In the genomic region with DNA sequence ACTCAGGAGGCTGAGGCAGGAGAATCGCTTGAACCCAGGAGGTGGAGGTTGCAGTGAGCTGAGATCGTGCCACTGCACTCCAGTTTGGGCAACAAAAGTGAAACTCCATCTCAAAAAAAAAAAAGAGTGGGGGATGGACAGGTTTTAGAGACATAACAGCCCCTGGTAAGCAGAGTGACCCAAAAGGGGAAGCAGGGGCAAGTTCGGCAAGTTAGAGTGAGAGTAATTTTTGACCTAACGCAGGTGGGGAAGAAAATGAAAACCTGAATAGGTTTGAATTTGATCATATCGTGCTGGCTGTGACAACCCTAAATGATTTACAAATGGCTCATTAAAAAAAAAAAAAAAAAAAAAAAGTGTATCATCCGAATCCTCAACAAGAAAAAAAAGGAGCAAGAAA, we compare ENCODE assay signal across 19 cellular contexts. TPM values are rescaled to one million over a fixed set of nuclear protein-coding genes. Genes with fewer than 3 reads are reported as not detected.
DNase-seq lines count a peak whose midpoint lies in the region; ATAC-seq and TF ChIP-seq lines count a peak whose summit lies in the region.
"Had no signal": no experiment of that assay in that cellular context is flagged by ENCODE, and none has a peak within 500 bp of the region (broad histone marks: within the 10 kb centered on the region; RNA-seq: fewer than 3 reads in every experiment).

No MANE protein-coding gene starts in this region.

- no peaks in the 10 kb centered on the region for H3K36me3 ChIP-seq in CD8-positive, alpha-beta memory T cell (ENCODE audit: insufficient read depth, low read length)
- no peaks in the 10 kb centered on the region for H3K36me3 ChIP-seq in stomach
- H3K36me3 ChIP-seq: pancreas, suprapubic skin had no signal

- H3K36me3 Mint-ChIP-seq in CD8-positive, alpha-beta memory T cell = peaks cover 0 to 4% (median 0%) of the 10 kb centered on the region in 3 donors
- H3K36me3 Mint-ChIP-seq in central memory CD8-positive, alpha-beta T cell (ENCODE audit: insufficient read depth) = peaks cover 6% of the 10 kb centered on the region
- H3K36me3 Mint-ChIP-seq: brain had no signal

- H3K27me3 ChIP-seq in CD8-positive, alpha-beta memory T cell (ENCODE audit: insufficient read depth, low read length, poor library complexity, severe bottlenecking) = no peaks in the 10 kb centered on the region
- H3K27me3 ChIP-seq in stomach = no peaks in the 10 kb centered on the region
- H3K27me3 ChIP-seq: foreskin keratinocyte, pancreas, suprapubic skin had no signal

- no peaks in the 10 kb centered on the region for H3K9me3 ChIP-seq in CD8-positive, alpha-beta memory T cell (ENCODE audit: low read length)
- H3K9me3 ChIP-seq in stomach = no peaks in the 10 kb centered on the region
- H3K9me3 ChIP-seq: pancreas, suprapubic skin had no signal

- TF ChIP-seq POLR2A in stomach (IDR thresholded peaks at IDR 0.05) = no peak

- H3K4me3 ChIP-seq in CD8-positive, alpha-beta memory T cell (ENCODE audit: low read length) = no peak overlapping the region
- H3K4me3 ChIP-seq in stomach = no peak overlapping the region
- H3K4me3 ChIP-seq: pancreas, suprapubic skin had no signal

- no peak for DNase-seq in CD8-positive, alpha-beta memory T cell
- DNase-seq in MV-4-11 (lab: John Stamatoyannopoulos, UW) (peak; percentile 4), midbrain (lab: John Stamatoyannopoulos, UW) (no peak), medulla oblongata (ENCODE audit: extremely low spot score) (no peak), stomach (no peak)
- no peak for DNase-seq in central memory CD8-positive, alpha-beta T cell (ENCODE audit: low spot score in 2 of 2)
- DNase-seq: activated CD4-positive, CD25-positive, alpha-beta regulatory T cell treated with anti-CD3 and anti-CD28 coated beads, Interleukin-2, amount 50 U/mL, for 72 hours; activated CD8-positive, alpha-beta memory T cell treated with anti-CD3 and anti-CD28 coated beads, Interleukin-2, amount 50 U/mL, for 4 hours; activated naive CD4-positive, alpha-beta T cell treated with Interleukin-2 at 50 U/mL for 16 hours; foreskin keratinocyte; HCEC 1CT; NCI-H1694 treated with DMSO at 0.1 percent for 48 hours; NCI-H446 treated with DMSO at 0.1 percent for 48 hours; pancreas; stimulated activated CD4-positive, alpha-beta T cell treated with anti-CD3 and anti-CD28 coated beads, Interleukin-2, amount 100 ng/mL, for 24 hours had no signal

- no peaks in the 10 kb centered on the region for H3K27me3 Mint-ChIP-seq in CD8-positive, alpha-beta memory T cell
- no peaks in the 10 kb centered on the region for H3K27me3 Mint-ChIP-seq in central memory CD8-positive, alpha-beta T cell
- H3K27me3 Mint-ChIP-seq: brain had no signal

- H3K4me3 Mint-ChIP-seq in CD8-positive, alpha-beta memory T cell = peak overlapping the region in 4 of 7 donors; percentile 51 to 79 (median 69)
- H3K4me3 Mint-ChIP-seq in central memory CD8-positive, alpha-beta T cell = no peak overlapping the region
- H3K4me3 Mint-ChIP-seq: brain had no signal

- intact Hi-C loops in stomach (cut with DNase I; ENCODE audit: low total_unique reads) = no loop called here

- H3K9me3 Mint-ChIP-seq in CD8-positive, alpha-beta memory T cell = no peaks in the 10 kb centered on the region
- no peaks in the 10 kb centered on the region for H3K9me3 Mint-ChIP-seq in central memory CD8-positive, alpha-beta T cell
- H3K9me3 Mint-ChIP-seq: T-helper 2 cell treated with Interferon-gamma antibody and Interleukin-4, amounts not matched to agents 5 μg/mL and 100 μg/mL, for 36 hours had no signal

- peaks cover 23% of the 10 kb centered on the region for H3K4me1 ChIP-seq in CD8-positive, alpha-beta memory T cell (ENCODE audit: insufficient read depth, low read length)
- H3K4me1 ChIP-seq in stomach = peaks cover 0 to 10% (median 0%) of the 10 kb centered on the region in 4 donors
- H3K4me1 ChIP-seq: pancreas, suprapubic skin had no signal

- POLR2A ChIA-PET in CD8-positive, alpha-beta memory T cell (lab: Charles Lee) = no interaction called here

- 83 to 93% (median 91%) methylated on average over 6 of the region's 6 CpGs for WGBS in stomach, 5 donors

- CTCF ChIA-PET in CD8-positive, alpha-beta memory T cell (lab: Charles Lee) = interaction anchor here (4.1 kb wide), 1 partner anchor 133 kb away, joined by 18 read pairs; no protein-coding TSS in a partner anchor

- H3K27ac ChIP-seq in CD8-positive, alpha-beta memory T cell (ENCODE audit: low read depth, low read length) = no peak overlapping the region
- H3K27ac ChIP-seq in stomach = no peak overlapping the region
- H3K27ac ChIP-seq: foreskin keratinocyte, pancreas, suprapubic skin had no signal

- no peak for TF ChIP-seq CTCF in stomach (IDR thresholded peaks at IDR 0.05)

- peaks cover 25 to 41% (median 38%) of the 10 kb centered on the region in 3 donors for H3K4me1 Mint-ChIP-seq in CD8-positive, alpha-beta memory T cell
- H3K4me1 Mint-ChIP-seq in central memory CD8-positive, alpha-beta T cell = peaks cover 15% of the 10 kb centered on the region

- peak overlapping the region in 2 of 8 donors; percentile 51 to 52 for H3K27ac Mint-ChIP-seq in CD8-positive, alpha-beta memory T cell
- peak overlapping the region; percentile 9 for H3K27ac Mint-ChIP-seq in central memory CD8-positive, alpha-beta T cell (ENCODE audit: low read depth)
- H3K27ac Mint-ChIP-seq: brain had no signal

- ATAC-seq in GM18867 (IDR thresholded peaks at IDR 0.05; ENCODE audit: unreplicated experiment) = peak; percentile 34
- no peak for ATAC-seq in central memory CD8-positive, alpha-beta T cell (replicated peaks; ENCODE audit: extremely low read depth, poor library complexity, severe bottlenecking)
- ATAC-seq: foreskin keratinocyte, pancreas had no signal

- no peak for TF ChIP-seq EP300 in stomach (IDR thresholded peaks at IDR 0.05)

RNA-seq across cellular contexts. Expression of gene TMEM131L, which starts 25.7 kb away (rescaled TPM):
- total RNA-seq in CD8-positive, alpha-beta memory T cell = 10 to 100 TPM; 28.1 to 29.6 TPM
- 28.6 TPM for polyA plus RNA-seq in CD8-positive, alpha-beta memory T cell
- 10 to 100 TPM; 12.9 to 40.0 (median 19.1) TPM for total RNA-seq in stomach
- 1 to 10 TPM; 2.4 to 4.4 (median 2.7) TPM for polyA plus RNA-seq in stomach
